In genomic region chr10:32961343-32961891, GRCh38 we compare ENCODE assay signal across 12 cellular contexts. TPM values are rescaled to one million over a fixed set of nuclear protein-coding genes. Genes with fewer than 3 reads are reported as not detected.
A peak's percentile ranks its signal among the peaks of the same experiment; 100 is the strongest.
DNase-seq lines count a peak whose midpoint lies in the region; ATAC-seq and TF ChIP-seq lines count a peak whose summit lies in the region.
"Had no signal": no experiment of that assay in that cellular context is flagged by ENCODE, and none has a peak within 500 bp of the region (broad histone marks: within the 10 kb centered on the region; RNA-seq: fewer than 3 reads in every experiment).

No MANE protein-coding gene starts in this region.

- H3K4me3 ChIP-seq in right atrium auricular region (no peak overlapping the region), coronary artery (peak overlapping the region; percentile 30), mucosa of rectum (ENCODE audit: low read length in 2 of 2) (no peak overlapping the region), aorta (ENCODE audit: low read length in 2 of 2) (no peak overlapping the region)

- intact Hi-C loops in cardiac septum (cut with DNase I): no loop called here
- intact Hi-C loops in aorta (cut with DNase I): no loop called here

- ATAC-seq in aorta (ENCODE audit: low FRiP score): no peak
- no peak for ATAC-seq in GM19397 (IDR thresholded peaks at IDR 0.05; ENCODE audit: unreplicated experiment)
- ATAC-seq in HG03045 (IDR thresholded peaks at IDR 0.05; ENCODE audit: unreplicated experiment): no peak
- no peak for ATAC-seq in GM19452 (IDR thresholded peaks at IDR 0.05; ENCODE audit: unreplicated experiment)

- WGBS in aorta, 2 donors: 74 to 78% methylated on average over 5 of the region's 5 CpGs

- DNase-seq in right atrium auricular region (ENCODE audit: low spot score) (no peak), cardiac septum (ENCODE audit: low spot score) (no peak), coronary artery (ENCODE audit: low spot score) (no peak), aorta (no peak)
- DNase-seq: activated naive CD4-positive, alpha-beta T cell treated with anti-CD3 and anti-CD28 coated beads, Interleukin-2, amount 10 ng/mL, durations not matched to agents 7 days and 5 days; NCI-H446 treated with DMSO at 0.1 percent for 48 hours; stimulated activated CD8-positive, alpha-beta memory T cell treated with anti-CD3 and anti-CD28 coated beads, Interleukin-4, amount 100 ng/mL, for 48 hours; WERI-Rb-1 had no signal

- H3K27me3 ChIP-seq in right atrium auricular region (no peaks in the 10 kb centered on the region), mucosa of rectum (ENCODE audit: control insufficient read depth in 2 of 2, insufficient read depth in 2 of 2, low read length in 2 of 2) (no peaks in the 10 kb centered on the region), aorta (ENCODE audit: control insufficient read depth in 1 of 2, insufficient read depth in 2 of 2, low read length in 1 of 2) (no peaks in the 10 kb centered on the region)

- no peaks in the 10 kb centered on the region for H3K9me3 ChIP-seq in right atrium auricular region
- H3K9me3 ChIP-seq in mucosa of rectum (ENCODE audit: control insufficient read depth in 2 of 2, low read length in 2 of 2): no peaks in the 10 kb centered on the region
- H3K9me3 ChIP-seq in aorta (ENCODE audit: control insufficient read depth, low read length): no peaks in the 10 kb centered on the region

- no peak for TF ChIP-seq CTCF in right atrium auricular region (IDR thresholded peaks at IDR 0.05)
- TF ChIP-seq CTCF in coronary artery (IDR thresholded peaks at IDR 0.05): no peak

- peaks cover 0 to 44% of the 10 kb centered on the region in 2 donors for H3K4me1 ChIP-seq in right atrium auricular region
- peaks cover 6 to 12% of the 10 kb centered on the region in 2 donors for H3K4me1 ChIP-seq in mucosa of rectum (ENCODE audit: control insufficient read depth in 2 of 2, insufficient read depth in 2 of 2, low read length in 2 of 2)
- peaks cover 0 to 5% of the 10 kb centered on the region in 2 donors for H3K4me1 ChIP-seq in aorta (ENCODE audit: control insufficient read depth in 1 of 2, insufficient read depth in 2 of 2, low read length in 2 of 2)

- H3K27ac ChIP-seq in right atrium auricular region (peak overlapping the region; percentile 79 to 98), coronary artery (peak overlapping the region; percentile 79 to 93), mucosa of rectum (ENCODE audit: low read depth in 2 of 2, low read length in 2 of 2) (peak overlapping the region; percentile 62 to 69), aorta (ENCODE audit: low read depth in 1 of 2, low read length in 2 of 2) (peak overlapping the region; percentile 69 to 95)
- H3K27ac ChIP-seq: WERI-Rb-1 had no signal

- H3K36me3 ChIP-seq in right atrium auricular region (no peaks in the 10 kb centered on the region), mucosa of rectum (ENCODE audit: control insufficient read depth in 2 of 2, insufficient read depth in 2 of 2, low read length in 2 of 2) (no peaks in the 10 kb centered on the region), aorta (ENCODE audit: control insufficient read depth in 1 of 2, insufficient read depth in 2 of 2, low read length in 1 of 2) (no peaks in the 10 kb centered on the region)

- no peak overlapping the region for H3K9ac ChIP-seq in mucosa of rectum (ENCODE audit: low read depth in 1 of 2, low read length in 2 of 2)

RNA-seq across cellular contexts. Expression of gene ITGB1, which starts 3.4 kb away (rescaled TPM):
- total RNA-seq in right atrium auricular region (1,000 to 10,000 TPM in 1 of 2 donors, 100 to 1,000 TPM in 1; 454 to 1,054 TPM), cardiac septum (715 TPM), aorta (1,000 to 10,000 TPM in 1 of 2 donors, 100 to 1,000 TPM in 1; 870 to 1,426 TPM)
- polyA plus RNA-seq in aorta: 100 to 1,000 TPM; 678 to 697 TPM
